10 cellular contexts compared by ENCODE assay signal in genomic region chr20:63642518-63643247, GRCh38. TPM values are rescaled to one million over a fixed set of nuclear protein-coding genes. Genes with fewer than 3 reads are reported as not detected.
A peak's percentile ranks its signal among the peaks of the same experiment; 100 is the strongest.
DNase-seq lines count a peak whose midpoint lies in the region; ATAC-seq, FAIRE-seq and TF ChIP-seq lines count a peak whose summit lies in the region.
"Had no signal": no experiment of that assay in that cellular context is flagged by ENCODE, and none has a peak within 500 bp of the region (broad histone marks: within the 10 kb centered on the region; RNA-seq: fewer than 3 reads in every experiment).

No MANE protein-coding gene starts in this region.

- H3K36me3 ChIP-seq in tibial artery (no peaks in the 10 kb centered on the region), SK-N-SH (replicated peaks in 1 of 2; ENCODE audit: control insufficient read depth in 1 of 2, insufficient read depth in 2 of 2, low read length in 1 of 2) (no peaks in the 10 kb centered on the region)

- ATAC-seq in activated CD8-positive, alpha-beta memory T cell treated with anti-CD3 and anti-CD28 coated beads, Interleukin-2, amount 10 ng/mL, durations not matched to agents 7 days and 5 days, result no peak

- no peak overlapping the region for H3K4me2 ChIP-seq in SK-N-SH

- H3K9me2 ChIP-seq in SK-N-SH, result no peaks in the 10 kb centered on the region

- POLR2A ChIA-PET in SK-N-SH (lab: Yijun Ruan, JAX), result interaction anchor here (1.6 to 2.3 kb wide), 2 partner anchors 10 to 11 kb away, joined by 4 to 12 read pairs; partner anchors contain the start of gene STMN3

- H4K20me1 ChIP-seq in SK-N-SH (ENCODE audit: insufficient read depth), result peaks cover 10% of the 10 kb centered on the region; the same call in 1 of the 2 replicates

- peak overlapping the region; percentile 76 for H3K4me3 Mint-ChIP-seq in activated naive CD4-positive, alpha-beta T cell treated with anti-CD3 and anti-CD28 coated beads for 36 hours
- peak overlapping the region; percentile 57 for H3K4me3 Mint-ChIP-seq in activated CD8-positive, alpha-beta memory T cell treated with anti-CD3 and anti-CD28 coated beads, Interleukin-2, amount 10 ng/mL, durations not matched to agents 7 days and 5 days

- H3K27ac Mint-ChIP-seq in activated naive CD4-positive, alpha-beta T cell treated with anti-CD3 and anti-CD28 coated beads for 36 hours, result peak overlapping the region; percentile 54
- H3K27ac Mint-ChIP-seq in activated CD8-positive, alpha-beta memory T cell treated with anti-CD3 and anti-CD28 coated beads, Interleukin-2, amount 10 ng/mL, durations not matched to agents 7 days and 5 days, result peak overlapping the region; percentile 57

- no peak for TF ChIP-seq RAD21 in SK-N-SH (IDR thresholded peaks at IDR 0.05; ENCODE audit: low read length)

- TF ChIP-seq EP300 in SK-N-SH (IDR thresholded peaks at IDR 0.05; ENCODE audit: borderline replicate concordance in 1 of 2, low read depth in 1 of 2, low read length in 1 of 2), result no peak

- H2AFZ ChIP-seq in SK-N-SH (ENCODE audit: low read depth), result no peak overlapping the region

- peaks cover 0 to 14% (median 9%) of the 10 kb centered on the region in 4 donors for H3K4me1 ChIP-seq in tibial artery
- peaks cover 0 to 11% of the 10 kb centered on the region in 2 experiments; a peak in 1 of 4 replicates for H3K4me1 ChIP-seq in SK-N-SH (ENCODE audit: control insufficient read depth in 1 of 2, insufficient read depth in 2 of 2, low read depth in 1 of 2, low read length in 1 of 2)

- H3K9me3 ChIP-seq in tibial artery (no peaks in the 10 kb centered on the region), SK-N-SH (no peaks in the 10 kb centered on the region)

- 0 out of 2 replicates have a peak, but pooled peaks cover 4% of the 10 kb centered on the region for H3K79me2 ChIP-seq in SK-N-SH (ENCODE audit: insufficient read depth)

- intact Hi-C loops in activated naive CD4-positive, alpha-beta T cell treated with anti-CD3 and anti-CD28 coated beads for 36 hours (cut with micrococcal nuclease), result loop anchor here (1.0 kb wide), 1 partner anchor 104 kb away; no protein-coding TSS in a partner anchor
- intact Hi-C loops in tibial artery (cut with DNase I; ENCODE audit: low total_unique reads), result loop anchor here (5.0 kb wide), 1 partner anchor 120 kb away; the partner anchor contains the start of gene PPDPF

- peak overlapping the region in 1 of 2 donors; percentile 13 for H3K27ac ChIP-seq in tibial artery
- no peak overlapping the region for H3K27ac ChIP-seq in SK-N-SH (ENCODE audit: low read depth in 2 of 2, low read length in 1 of 2)

- H3K9ac ChIP-seq in SK-N-SH, result no peak overlapping the region

- CTCF ChIA-PET in activated naive CD4-positive, alpha-beta T cell treated with anti-CD3 and anti-CD28 coated beads for 36 hours (lab: Charles Lee), result interaction anchor here (0.8 to 1.7 kb wide), 5 partner anchors 12 to 337 kb away, joined by 3 to 10 read pairs (median 4); partner anchors contain the start of genes PTK6, RTEL1 and SAMD10
- CTCF ChIA-PET in activated CD8-positive, alpha-beta memory T cell treated with anti-CD3 and anti-CD28 coated beads, Interleukin-2, amount 10 ng/mL, durations not matched to agents 7 days and 5 days (lab: Charles Lee), result interaction anchor here (0.9 to 2.1 kb wide), 19 partner anchors 9 to 338 kb away, joined by 3 to 19 read pairs (median 6); partner anchors contain the start of genes HELZ2, LIME1, PPDPF and PRPF6
- CTCF ChIA-PET in SK-N-SH (lab: Yijun Ruan, JAX), result interaction anchor here (0.9 to 1.9 kb wide), 4 partner anchors 15 to 331 kb away, joined by 3 to 9 read pairs (median 5); partner anchors contain the start of genes GMEB2 and PTK6

- TF ChIP-seq CTCF in tibial artery (IDR thresholded peaks at IDR 0.05) (no peak), SK-N-SH (IDR thresholded peaks at IDR 0.05) (no peak)

- no peaks in the 10 kb centered on the region for H3F3A ChIP-seq in SK-N-SH (replicated peaks; ENCODE audit: insufficient read depth)

- H3K36me3 Mint-ChIP-seq in activated naive CD4-positive, alpha-beta T cell treated with anti-CD3 and anti-CD28 coated beads for 36 hours (ENCODE audit: low read depth), result peaks cover 2% of the 10 kb centered on the region
- no peaks in the 10 kb centered on the region for H3K36me3 Mint-ChIP-seq in activated CD8-positive, alpha-beta memory T cell treated with anti-CD3 and anti-CD28 coated beads, Interleukin-2, amount 10 ng/mL, durations not matched to agents 7 days and 5 days

- no peaks in the 10 kb centered on the region for H3K27me3 Mint-ChIP-seq in activated naive CD4-positive, alpha-beta T cell treated with anti-CD3 and anti-CD28 coated beads for 36 hours (ENCODE audit: low read depth)
- no peaks in the 10 kb centered on the region for H3K27me3 Mint-ChIP-seq in activated CD8-positive, alpha-beta memory T cell treated with anti-CD3 and anti-CD28 coated beads, Interleukin-2, amount 10 ng/mL, durations not matched to agents 7 days and 5 days

- no peaks in the 10 kb centered on the region for H3K9me3 Mint-ChIP-seq in activated naive CD4-positive, alpha-beta T cell treated with anti-CD3 and anti-CD28 coated beads for 36 hours
- H3K9me3 Mint-ChIP-seq in activated CD8-positive, alpha-beta memory T cell treated with anti-CD3 and anti-CD28 coated beads, Interleukin-2, amount 10 ng/mL, durations not matched to agents 7 days and 5 days (ENCODE audit: low read depth), result no peaks in the 10 kb centered on the region

- peaks cover 26% of the 10 kb centered on the region for H3K4me1 Mint-ChIP-seq in activated naive CD4-positive, alpha-beta T cell treated with anti-CD3 and anti-CD28 coated beads for 36 hours (ENCODE audit: low read depth)
- H3K4me1 Mint-ChIP-seq in activated CD8-positive, alpha-beta memory T cell treated with anti-CD3 and anti-CD28 coated beads, Interleukin-2, amount 10 ng/mL, durations not matched to agents 7 days and 5 days, result peaks cover 22% of the 10 kb centered on the region

- H3K27me3 ChIP-seq in tibial artery (peaks cover 0 to 4% of the 10 kb centered on the region in 2 donors), SK-N-SH (ENCODE audit: insufficient read depth) (no peaks in the 10 kb centered on the region)

- 80% methylated on average over 8 of the region's 31 CpGs for WGBS in SK-N-SH (ENCODE audit: low lambda C conversion rate)

- H3K4me3 ChIP-seq in tibial artery, result peak overlapping the region; percentile 49 to 70
- peak overlapping the region in 1 of 2 experiments; percentile 44; a peak in 2 of 4 replicates for H3K4me3 ChIP-seq in SK-N-SH (ENCODE audit: low read depth in 2 of 2, low read length in 1 of 2)

- TF ChIP-seq POLR2A in GM12891 (IDR thresholded peaks at IDR 0.05; ENCODE audit: low read depth, low read length), result no peak

- no peak for DNase-seq in activated naive CD4-positive, alpha-beta T cell treated with anti-CD3 and anti-CD28 coated beads for 36 hours
- no peak for DNase-seq in activated naive CD4-positive, alpha-beta T cell (lab: John Stamatoyannopoulos, UW)
- DNase-seq in activated CD8-positive, alpha-beta memory T cell treated with anti-CD3 and anti-CD28 coated beads, Interleukin-2, amount 10 ng/mL, durations not matched to agents 7 days and 5 days, result peak; percentile 58
- DNase-seq in left kidney (ENCODE audit: low read depth, low spot score) (peak; percentile 70), tibial artery (no peak), GM12891 (ENCODE audit: insufficient read length, low spot score) (no peak), SK-N-SH (no peak), hypothalamus (lab: John Stamatoyannopoulos, UW) (no peak)
- DNase-seq: foreskin melanocyte, NCI-H510A had no signal

- FAIRE-seq in GM12891 (lab: Jason Lieb, UNC), result no peak

TF ChIP-seq in GM12891, 5 proteins besides CTCF, POLR2A, EP300 and RAD21 (continues in another document):
- no peak for TF ChIP-seq POLR2AphosphoS5 (IDR thresholded peaks at IDR 0.05; ENCODE audit: low read depth, low read length)
- no peak for TF ChIP-seq TAF1 (IDR thresholded peaks at IDR 0.05; ENCODE audit: low read depth, low read length)
- TF ChIP-seq PAX5 (IDR thresholded peaks at IDR 0.05; ENCODE audit: insufficient read depth, low read length, severe bottlenecking), result no peak

TF ChIP-seq in SK-N-SH, 30 proteins besides CTCF, POLR2A, EP300 and RAD21 (continues in another document):
- no peak for TF ChIP-seq EZH2phosphoT487 (IDR thresholded peaks at IDR 0.05; ENCODE audit: borderline replicate concordance, low read depth)
- no peak for TF ChIP-seq SIN3A (IDR thresholded peaks at IDR 0.05; ENCODE audit: borderline replicate concordance, low read depth, low read length)
- TF ChIP-seq NFIC (IDR thresholded peaks at IDR 0.05; ENCODE audit: borderline replicate concordance), result no peak

RNA-seq across cellular contexts. Expression of gene STMN3, which starts 10.5 kb away (rescaled TPM):
- 1 to 10 TPM; 6.7 to 7.3 TPM for total RNA-seq in activated naive CD4-positive, alpha-beta T cell treated with anti-CD3 and anti-CD28 coated beads for 36 hours
- total RNA-seq in activated CD8-positive, alpha-beta memory T cell treated with anti-CD3 and anti-CD28 coated beads, Interleukin-2, amount 10 ng/mL, durations not matched to agents 7 days and 5 days, result 10 to 100 TPM in 1 of 2 experiments, 1 to 10 TPM in 1; 8.0 to 15.9 TPM
- 1.7 TPM for polyA plus RNA-seq in GM12891 (2012; ENCODE audit: low read depth, missing spikeins)
- polyA plus RNA-seq in SK-N-SH (2012; rRNA removed), result 89.8 and 111 TPM in 2 replicates
- polyA plus RNA-seq in SK-N-SH (2012; cell fraction: cytosol; rRNA removed), result 58.5 and 83.6 TPM in 2 replicates
- polyA plus RNA-seq in SK-N-SH (2012; cell fraction: nucleus; rRNA removed), result 103 and 122 TPM in 2 replicates

RNA-seq across cellular contexts. Expression of gene RTEL1, which starts 15.4 kb away (rescaled TPM):
- 10 to 100 TPM; 33.6 to 34.8 TPM for total RNA-seq in activated naive CD4-positive, alpha-beta T cell treated with anti-CD3 and anti-CD28 coated beads for 36 hours
- 10 to 100 TPM; 50.0 to 53.6 TPM for total RNA-seq in activated CD8-positive, alpha-beta memory T cell treated with anti-CD3 and anti-CD28 coated beads, Interleukin-2, amount 10 ng/mL, durations not matched to agents 7 days and 5 days
- polyA plus RNA-seq in GM12891 (2012; ENCODE audit: low read depth, missing spikeins), result 8.8 TPM
- 9.9 and 12.9 TPM in 2 replicates for polyA plus RNA-seq in SK-N-SH (2012; rRNA removed)
- polyA plus RNA-seq in SK-N-SH (2012; cell fraction: cytosol; rRNA removed), result 1.5 and 2.4 TPM in 2 replicates
- 82.0 and 145 TPM in 2 replicates for polyA plus RNA-seq in SK-N-SH (2012; cell fraction: nucleus; rRNA removed)

RNA-seq across cellular contexts. Expression of gene GMEB2, which starts 15.8 kb away (rescaled TPM):
- total RNA-seq in activated naive CD4-positive, alpha-beta T cell treated with anti-CD3 and anti-CD28 coated beads for 36 hours, result 10 to 100 TPM; 16.7 to 18.0 TPM
- 10 to 100 TPM; 16.3 to 19.3 TPM for total RNA-seq in activated CD8-positive, alpha-beta memory T cell treated with anti-CD3 and anti-CD28 coated beads, Interleukin-2, amount 10 ng/mL, durations not matched to agents 7 days and 5 days
- polyA plus RNA-seq in GM12891 (2012; ENCODE audit: low read depth, missing spikeins), result 7.4 TPM
- 5.6 and 6.5 TPM in 2 replicates for polyA plus RNA-seq in SK-N-SH (2012; rRNA removed)
- 3.2 and 4.9 TPM in 2 replicates for polyA plus RNA-seq in SK-N-SH (2012; cell fraction: cytosol; rRNA removed)
- 9.9 and 10.9 TPM in 2 replicates for polyA plus RNA-seq in SK-N-SH (2012; cell fraction: nucleus; rRNA removed)

RNA-seq across cellular contexts. Expression of gene TNFRSF6B, which starts 53.8 kb away (rescaled TPM):
- not detected for total RNA-seq in activated naive CD4-positive, alpha-beta T cell treated with anti-CD3 and anti-CD28 coated beads for 36 hours
- total RNA-seq in activated CD8-positive, alpha-beta memory T cell treated with anti-CD3 and anti-CD28 coated beads, Interleukin-2, amount 10 ng/mL, durations not matched to agents 7 days and 5 days, result not detected
- 0.51 TPM for polyA plus RNA-seq in GM12891 (2012; ENCODE audit: low read depth, missing spikeins)
- polyA plus RNA-seq in SK-N-SH (2012; rRNA removed), result 8.2 and 9.4 TPM in 2 replicates
- 3.6 and 6.1 TPM in 2 replicates for polyA plus RNA-seq in SK-N-SH (2012; cell fraction: cytosol; rRNA removed)
- polyA plus RNA-seq in SK-N-SH (2012; cell fraction: nucleus; rRNA removed), result 18.3 and 28.9 TPM in 2 replicates

Comparison
In these comparisons a context has a peak if more than half of its experiments do, and no peak if none do; other contexts are left out.
1. DNase-seq: peak in activated CD8-positive, alpha-beta memory T cell treated with anti-CD3 and anti-CD28 coated beads, Interleukin-2, amount 10 ng/mL, durations not matched to agents 7 days and 5 days (single experiment) and left kidney (single experiment); none in activated naive CD4-positive, alpha-beta T cell treated with anti-CD3 and anti-CD28 coated beads for 36 hours (single experiment), activated naive CD4-positive, alpha-beta T cell (0 of 4), tibial artery (0 of 2), GM12891 (single experiment), SK-N-SH (single experiment) and hypothalamus (0 of 51).